Comparison of ENCODE assay signal across 7 cellular contexts in the genomic region with DNA sequence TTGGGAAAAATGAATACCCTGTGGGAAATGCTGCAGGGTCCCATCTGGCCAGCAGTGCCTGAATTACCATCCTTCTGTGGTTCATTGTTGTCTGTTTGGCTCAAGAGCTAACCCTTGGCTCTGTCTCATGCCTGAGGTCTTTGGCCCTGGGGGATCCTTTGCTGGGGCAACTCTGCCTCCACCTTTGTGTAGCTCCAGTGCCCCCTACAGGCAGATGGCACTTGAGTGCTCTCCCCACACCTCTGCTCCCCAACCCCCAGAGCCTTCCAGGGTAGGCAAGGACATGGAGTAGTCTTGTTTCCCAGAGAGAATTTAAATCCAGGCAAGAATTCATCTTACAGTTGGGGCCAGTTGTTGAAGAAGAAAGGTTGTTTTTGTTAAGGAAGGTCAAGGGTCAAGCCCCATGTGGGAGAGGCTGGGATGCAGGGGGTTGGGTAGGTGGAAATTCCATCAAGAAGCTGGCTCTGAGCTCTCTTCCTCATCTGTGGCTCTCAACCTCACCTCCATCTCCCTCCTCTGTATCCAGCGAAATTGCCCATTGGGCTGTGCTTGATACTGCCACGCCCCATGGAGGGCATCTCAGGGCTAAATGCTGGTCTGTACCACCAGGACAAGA. TPM values are rescaled to one million over a fixed set of nuclear protein-coding genes. Genes with fewer than 3 reads are reported as not detected.
A peak's percentile ranks its signal among the peaks of the same experiment; 100 is the strongest.
DNase-seq lines count a peak whose midpoint lies in the region; ATAC-seq and TF ChIP-seq lines count a peak whose summit lies in the region.

No MANE protein-coding gene starts in this region.

- no peaks in the 10 kb centered on the region for H3K4me1 ChIP-seq in KMS-11 (ENCODE audit: low read depth, poor library complexity, severe bottlenecking)

- peak; percentile 78 for DNase-seq in GM12865 (ENCODE audit: low read depth)
- DNase-seq in activated CD4-positive, CD25-positive, alpha-beta regulatory T cell treated with anti-CD3 and anti-CD28 coated beads, Interleukin-2, amount 50 U/mL, for 16 hours (ENCODE audit: low read depth, low spot score), result peak; percentile 59
- DNase-seq in dermis blood vessel endothelial cell, result peak; percentile 57
- DNase-seq in myocyte (ENCODE audit: low read depth), result peak; percentile 13
- DNase-seq in stimulated activated naive CD8-positive, alpha-beta T cell treated with anti-CD3 and anti-CD28 coated beads, Interleukin-15, amount 100 ng/mL, for 72 hours, result peak; percentile 69 to 78

- H3K4me2 ChIP-seq in KMS-11, result no peak overlapping the region

- H3K36me3 ChIP-seq in KMS-11 (ENCODE audit: insufficient read depth), result no peaks in the 10 kb centered on the region

- H3K4me3 ChIP-seq in GM12865 (ENCODE audit: low read depth, low read length) (no peak overlapping the region), KMS-11 (IDR thresholded peaks at IDR 0.05; ENCODE audit: insufficient read depth, low read depth, low read length) (no peak overlapping the region)

- H3K27me3 ChIP-seq in KMS-11 (ENCODE audit: insufficient read depth, low read depth), result no peaks in the 10 kb centered on the region

- no peak overlapping the region for H3K27ac ChIP-seq in KMS-11

- ATAC-seq in stimulated activated naive CD8-positive, alpha-beta T cell treated with anti-CD3 and anti-CD28 coated beads, Interleukin-15, amount 100 ng/mL, for 72 hours, result peak; percentile 98
- ATAC-seq in GM19467 (IDR thresholded peaks at IDR 0.05; ENCODE audit: unreplicated experiment), result no peak

- H3K27ac Mint-ChIP-seq in stimulated activated naive CD8-positive, alpha-beta T cell treated with anti-CD3 and anti-CD28 coated beads, Interleukin-15, amount 100 ng/mL, for 72 hours, result peak overlapping the region in 1 of 2 donors; percentile 78

- no peaks in the 10 kb centered on the region for H4K20me1 ChIP-seq in KMS-11 (ENCODE audit: insufficient read depth)

- peaks cover 39% of the 10 kb centered on the region for H3K4me1 Mint-ChIP-seq in stimulated activated naive CD8-positive, alpha-beta T cell treated with anti-CD3 and anti-CD28 coated beads, Interleukin-15, amount 100 ng/mL, for 72 hours

- no peak overlapping the region for H2AFZ ChIP-seq in KMS-11 (ENCODE audit: low read depth)

- H3K27me3 Mint-ChIP-seq in stimulated activated naive CD8-positive, alpha-beta T cell treated with anti-CD3 and anti-CD28 coated beads, Interleukin-15, amount 100 ng/mL, for 72 hours, result no peaks in the 10 kb centered on the region

- peak overlapping the region in 1 of 2 donors; percentile 32 for H3K4me3 Mint-ChIP-seq in stimulated activated naive CD8-positive, alpha-beta T cell treated with anti-CD3 and anti-CD28 coated beads, Interleukin-15, amount 100 ng/mL, for 72 hours

- TF ChIP-seq CTCF in GM12865 (IDR thresholded peaks at IDR 0.05; ENCODE audit: insufficient read depth, low read depth, low read length, missing control alignments) (peak; percentile 85), KMS-11 (conservative IDR thresholded peaks at IDR 0.05; ENCODE audit: low read depth, low read length) (peak; percentile 63)

- no peaks in the 10 kb centered on the region for H3K79me2 ChIP-seq in KMS-11 (ENCODE audit: insufficient read depth, low read depth)

- H3K9me3 Mint-ChIP-seq in stimulated activated naive CD8-positive, alpha-beta T cell treated with anti-CD3 and anti-CD28 coated beads, Interleukin-15, amount 100 ng/mL, for 72 hours, result no peaks in the 10 kb centered on the region

- H3K9ac ChIP-seq in KMS-11, result no peak overlapping the region

RNA-seq across cellular contexts. Expression of gene ZNF831, which starts 44.2 kb away (rescaled TPM):
- under 0.01 and 0.09 TPM in 2 replicates for total RNA-seq in dermis blood vessel endothelial cell
- not detected in 2 replicates for total RNA-seq in myocyte
- not detected for polyA plus RNA-seq in myocyte (2012)

Comparison
In these comparisons a context has a peak if more than half of its experiments do, and no peak if none do; other contexts are left out.
1. DNase-seq: peak in every context shown above with its lines; median percentile 78 in GM12865; 74 in stimulated activated naive CD8-positive, alpha-beta T cell treated with anti-CD3 and anti-CD28 coated beads, Interleukin-15, amount 100 ng/mL, for 72 hours; 59 in activated CD4-positive, CD25-positive, alpha-beta regulatory T cell treated with anti-CD3 and anti-CD28 coated beads, Interleukin-2, amount 50 U/mL, for 16 hours; 57 in dermis blood vessel endothelial cell; 13 in myocyte.